ENCODE assay signal across 1 cellular context in the genomic region with DNA sequence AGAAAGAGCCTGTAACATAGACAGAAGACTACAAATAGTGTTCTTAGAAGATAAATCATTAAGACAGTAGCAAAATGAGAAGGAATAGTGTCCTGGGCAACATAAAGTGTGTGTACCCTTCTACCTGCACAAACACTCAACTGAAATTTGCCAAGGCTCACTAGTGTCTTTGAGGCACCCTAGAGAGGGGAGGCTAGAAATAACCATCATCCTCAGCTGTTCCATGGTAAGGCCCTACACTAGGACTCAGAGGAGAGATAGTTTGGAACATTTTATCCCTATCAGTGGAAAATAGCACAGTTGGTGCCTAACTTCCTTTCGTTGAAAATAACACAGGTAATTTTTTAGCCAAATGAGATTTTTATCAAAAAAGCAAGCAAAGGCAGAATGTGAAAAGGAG.
TF ChIP-seq lines count a peak whose summit lies in the region.

No MANE protein-coding gene starts in this region.

TF ChIP-seq in GM23338, 12 proteins besides CTCF, POLR2A, EP300 and RAD21 (continued from another document):
- TF ChIP-seq, protein P1, sequence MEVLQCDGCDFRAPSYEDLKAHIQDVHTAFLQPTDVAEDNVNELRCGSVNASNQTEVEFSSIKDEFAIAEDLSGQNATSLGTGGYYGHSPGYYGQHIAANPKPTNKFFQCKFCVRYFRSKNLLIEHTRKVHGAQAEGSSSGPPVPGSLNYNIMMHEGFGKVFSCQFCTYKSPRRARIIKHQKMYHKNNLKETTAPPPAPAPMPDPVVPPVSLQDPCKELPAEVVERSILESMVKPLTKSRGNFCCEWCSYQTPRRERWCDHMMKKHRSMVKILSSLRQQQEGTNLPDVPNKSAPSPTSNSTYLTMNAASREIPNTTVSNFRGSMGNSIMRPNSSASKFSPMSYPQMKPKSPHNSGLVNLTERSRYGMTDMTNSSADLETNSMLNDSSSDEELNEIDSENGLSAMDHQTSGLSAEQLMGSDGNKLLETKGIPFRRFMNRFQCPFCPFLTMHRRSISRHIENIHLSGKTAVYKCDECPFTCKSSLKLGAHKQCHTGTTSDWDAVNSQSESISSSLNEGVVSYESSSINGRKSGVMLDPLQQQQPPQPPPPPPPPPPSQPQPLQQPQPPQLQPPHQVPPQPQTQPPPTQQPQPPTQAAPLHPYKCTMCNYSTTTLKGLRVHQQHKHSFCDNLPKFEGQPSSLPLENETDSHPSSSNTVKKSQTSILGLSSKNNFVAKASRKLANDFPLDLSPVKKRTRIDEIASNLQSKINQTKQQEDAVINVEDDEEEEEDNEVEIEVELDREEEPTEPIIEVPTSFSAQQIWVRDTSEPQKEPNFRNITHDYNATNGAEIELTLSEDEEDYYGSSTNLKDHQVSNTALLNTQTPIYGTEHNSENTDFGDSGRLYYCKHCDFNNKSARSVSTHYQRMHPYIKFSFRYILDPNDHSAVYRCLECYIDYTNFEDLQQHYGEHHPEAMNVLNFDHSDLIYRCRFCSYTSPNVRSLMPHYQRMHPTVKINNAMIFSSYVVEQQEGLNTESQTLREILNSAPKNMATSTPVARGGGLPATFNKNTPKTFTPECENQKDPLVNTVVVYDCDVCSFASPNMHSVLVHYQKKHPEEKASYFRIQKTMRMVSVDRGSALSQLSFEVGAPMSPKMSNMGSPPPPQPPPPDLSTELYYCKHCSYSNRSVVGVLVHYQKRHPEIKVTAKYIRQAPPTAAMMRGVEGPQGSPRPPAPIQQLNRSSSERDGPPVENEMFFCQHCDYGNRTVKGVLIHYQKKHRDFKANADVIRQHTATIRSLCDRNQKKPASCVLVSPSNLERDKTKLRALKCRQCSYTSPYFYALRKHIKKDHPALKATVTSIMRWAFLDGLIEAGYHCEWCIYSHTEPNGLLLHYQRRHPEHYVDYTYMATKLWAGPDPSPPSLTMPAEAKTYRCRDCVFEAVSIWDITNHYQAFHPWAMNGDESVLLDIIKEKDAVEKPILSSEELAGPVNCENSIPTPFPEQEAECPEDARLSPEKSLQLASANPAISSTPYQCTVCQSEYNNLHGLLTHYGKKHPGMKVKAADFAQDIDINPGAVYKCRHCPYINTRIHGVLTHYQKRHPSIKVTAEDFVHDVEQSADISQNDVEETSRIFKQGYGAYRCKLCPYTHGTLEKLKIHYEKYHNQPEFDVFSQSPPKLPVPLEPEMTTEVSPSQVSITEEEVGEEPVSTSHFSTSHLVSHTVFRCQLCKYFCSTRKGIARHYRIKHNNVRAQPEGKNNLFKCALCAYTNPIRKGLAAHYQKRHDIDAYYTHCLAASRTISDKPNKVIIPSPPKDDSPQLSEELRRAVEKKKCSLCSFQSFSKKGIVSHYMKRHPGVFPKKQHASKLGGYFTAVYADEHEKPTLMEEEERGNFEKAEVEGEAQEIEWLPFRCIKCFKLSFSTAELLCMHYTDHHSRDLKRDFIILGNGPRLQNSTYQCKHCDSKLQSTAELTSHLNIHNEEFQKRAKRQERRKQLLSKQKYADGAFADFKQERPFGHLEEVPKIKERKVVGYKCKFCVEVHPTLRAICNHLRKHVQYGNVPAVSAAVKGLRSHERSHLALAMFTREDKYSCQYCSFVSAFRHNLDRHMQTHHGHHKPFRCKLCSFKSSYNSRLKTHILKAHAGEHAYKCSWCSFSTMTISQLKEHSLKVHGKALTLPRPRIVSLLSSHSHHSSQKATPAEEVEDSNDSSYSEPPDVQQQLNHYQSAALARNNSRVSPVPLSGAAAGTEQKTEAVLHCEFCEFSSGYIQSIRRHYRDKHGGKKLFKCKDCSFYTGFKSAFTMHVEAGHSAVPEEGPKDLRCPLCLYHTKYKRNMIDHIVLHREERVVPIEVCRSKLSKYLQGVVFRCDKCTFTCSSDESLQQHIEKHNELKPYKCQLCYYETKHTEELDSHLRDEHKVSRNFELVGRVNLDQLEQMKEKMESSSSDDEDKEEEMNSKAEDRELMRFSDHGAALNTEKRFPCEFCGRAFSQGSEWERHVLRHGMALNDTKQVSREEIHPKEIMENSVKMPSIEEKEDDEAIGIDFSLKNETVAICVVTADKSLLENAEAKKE (CRISPR knock-in tag; IDR thresholded peaks at IDR 0.05) = no peak
- TF ChIP-seq, protein P2, sequence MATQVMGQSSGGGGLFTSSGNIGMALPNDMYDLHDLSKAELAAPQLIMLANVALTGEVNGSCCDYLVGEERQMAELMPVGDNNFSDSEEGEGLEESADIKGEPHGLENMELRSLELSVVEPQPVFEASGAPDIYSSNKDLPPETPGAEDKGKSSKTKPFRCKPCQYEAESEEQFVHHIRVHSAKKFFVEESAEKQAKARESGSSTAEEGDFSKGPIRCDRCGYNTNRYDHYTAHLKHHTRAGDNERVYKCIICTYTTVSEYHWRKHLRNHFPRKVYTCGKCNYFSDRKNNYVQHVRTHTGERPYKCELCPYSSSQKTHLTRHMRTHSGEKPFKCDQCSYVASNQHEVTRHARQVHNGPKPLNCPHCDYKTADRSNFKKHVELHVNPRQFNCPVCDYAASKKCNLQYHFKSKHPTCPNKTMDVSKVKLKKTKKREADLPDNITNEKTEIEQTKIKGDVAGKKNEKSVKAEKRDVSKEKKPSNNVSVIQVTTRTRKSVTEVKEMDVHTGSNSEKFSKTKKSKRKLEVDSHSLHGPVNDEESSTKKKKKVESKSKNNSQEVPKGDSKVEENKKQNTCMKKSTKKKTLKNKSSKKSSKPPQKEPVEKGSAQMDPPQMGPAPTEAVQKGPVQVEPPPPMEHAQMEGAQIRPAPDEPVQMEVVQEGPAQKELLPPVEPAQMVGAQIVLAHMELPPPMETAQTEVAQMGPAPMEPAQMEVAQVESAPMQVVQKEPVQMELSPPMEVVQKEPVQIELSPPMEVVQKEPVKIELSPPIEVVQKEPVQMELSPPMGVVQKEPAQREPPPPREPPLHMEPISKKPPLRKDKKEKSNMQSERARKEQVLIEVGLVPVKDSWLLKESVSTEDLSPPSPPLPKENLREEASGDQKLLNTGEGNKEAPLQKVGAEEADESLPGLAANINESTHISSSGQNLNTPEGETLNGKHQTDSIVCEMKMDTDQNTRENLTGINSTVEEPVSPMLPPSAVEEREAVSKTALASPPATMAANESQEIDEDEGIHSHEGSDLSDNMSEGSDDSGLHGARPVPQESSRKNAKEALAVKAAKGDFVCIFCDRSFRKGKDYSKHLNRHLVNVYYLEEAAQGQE (IDR thresholded peaks at IDR 0.05; ENCODE audit: unreplicated experiment) = no peak
- TF ChIP-seq NANOG (IDR thresholded peaks at IDR 0.05; ENCODE audit: borderline replicate concordance) (no peak), POLR2AphosphoS5 (IDR thresholded peaks at IDR 0.05; ENCODE audit: low read depth) (no peak), EZH2 (IDR thresholded peaks at IDR 0.05; ENCODE audit: low read depth, unreplicated experiment) (no peak), EZH2phosphoT487 (IDR thresholded peaks at IDR 0.05; ENCODE audit: unreplicated experiment) (no peak), STAT1 (IDR thresholded peaks at IDR 0.05; ENCODE audit: unreplicated experiment) (no peak), CREB1 (CRISPR knock-in tag; IDR thresholded peaks at IDR 0.05; ENCODE audit: low read depth) (no peak), ZNF114 (CRISPR knock-in tag; IDR thresholded peaks at IDR 0.05) (no peak), JUNB (IDR thresholded peaks at IDR 0.05; ENCODE audit: unreplicated experiment) (no peak)
- TF ChIP-seq, protein P3, sequence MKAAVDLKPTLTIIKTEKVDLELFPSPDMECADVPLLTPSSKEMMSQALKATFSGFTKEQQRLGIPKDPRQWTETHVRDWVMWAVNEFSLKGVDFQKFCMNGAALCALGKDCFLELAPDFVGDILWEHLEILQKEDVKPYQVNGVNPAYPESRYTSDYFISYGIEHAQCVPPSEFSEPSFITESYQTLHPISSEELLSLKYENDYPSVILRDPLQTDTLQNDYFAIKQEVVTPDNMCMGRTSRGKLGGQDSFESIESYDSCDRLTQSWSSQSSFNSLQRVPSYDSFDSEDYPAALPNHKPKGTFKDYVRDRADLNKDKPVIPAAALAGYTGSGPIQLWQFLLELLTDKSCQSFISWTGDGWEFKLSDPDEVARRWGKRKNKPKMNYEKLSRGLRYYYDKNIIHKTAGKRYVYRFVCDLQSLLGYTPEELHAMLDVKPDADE (IDR thresholded peaks at IDR 0.05) = no peak
TF ChIP-seq in GM23338: peak in this region for 0.
